9 cellular contexts compared by ENCODE assay signal in the genomic region with DNA sequence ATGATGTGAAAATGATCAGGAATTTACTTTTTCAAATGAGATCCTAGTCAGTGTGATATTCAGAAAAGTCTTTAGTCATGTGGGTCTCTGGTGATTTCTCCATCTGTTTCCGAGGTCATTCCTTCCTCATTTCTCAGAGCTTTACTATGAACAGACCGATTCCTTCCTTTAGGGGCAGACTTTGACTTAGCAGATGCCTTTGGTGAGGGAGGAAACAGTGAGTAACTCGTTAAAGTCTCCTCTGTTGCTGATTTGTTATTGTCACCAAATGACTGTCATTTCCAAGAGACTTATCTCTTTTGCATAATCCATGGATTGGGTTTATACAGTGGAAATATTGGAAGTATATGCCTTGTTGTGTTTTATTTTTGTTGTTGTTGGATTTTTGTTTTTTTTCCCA.
A peak's percentile ranks its signal among the peaks of the same experiment; 100 is the strongest.
DNase-seq lines count a peak whose midpoint lies in the region; ATAC-seq, FAIRE-seq and TF ChIP-seq lines count a peak whose summit lies in the region.
"Had no signal": no experiment of that assay in that cellular context is flagged by ENCODE, and none has a peak within 500 bp of the region (broad histone marks: within the 10 kb centered on the region; RNA-seq: fewer than 3 reads in every experiment).

No MANE protein-coding gene starts in this region.

- 65% methylated on average over 3 of the region's 3 CpGs for WGBS in HUES64

- peak; percentile 43 for DNase-seq in AG09319 (ENCODE audit: extremely low read depth, low read depth)
- no peak for DNase-seq in stimulated activated naive CD4-positive, alpha-beta T cell treated with Interleukin-2 at 50 U/mL for 16 hours (lab: John Stamatoyannopoulos, UW)
- DNase-seq in OCI-M2 (lab: John Stamatoyannopoulos, UW; ENCODE audit: unreplicated experiment) = no peak
- DNase-seq: NCI-H2107 had no signal

- H3K27ac Mint-ChIP-seq in nephron = peak overlapping the region; percentile 33 to 81 (median 51)

- H3K36me3 ChIP-seq in HUES64 (ENCODE audit: insufficient read depth, low read length) = peaks cover 73% of the 10 kb centered on the region

- H3K4me1 Mint-ChIP-seq in nephron = peaks cover 16% of the 10 kb centered on the region

- FAIRE-seq in endometrium (lab: Jason Lieb, UNC) = peak; percentile 78

- H3K9me3 ChIP-seq in HUES64 (ENCODE audit: insufficient read depth, low read depth, low read length) = no peaks in the 10 kb centered on the region

- peaks cover 8% of the 10 kb centered on the region; the same call in 1 of the 2 replicates for H3K4me1 ChIP-seq in HUES64 (ENCODE audit: insufficient read depth, low read length)

- H3K27ac ChIP-seq in HUES64 (ENCODE audit: low read depth, low read length) = peak overlapping the region; percentile 46; the same call in 1 of the 2 replicates

- H3K4me3 Mint-ChIP-seq in nephron = peak overlapping the region; percentile 56 to 67 (median 57)

- peaks cover 9% of the 10 kb centered on the region; the same call in 1 of the 2 replicates for H3K27me3 ChIP-seq in HUES64 (ENCODE audit: insufficient read depth, low read length)

- H3K9me3 Mint-ChIP-seq in nephron = no peaks in the 10 kb centered on the region

- ATAC-seq in GM19035 (IDR thresholded peaks at IDR 0.05; ENCODE audit: unreplicated experiment) = no peak
- ATAC-seq in GM19023 (IDR thresholded peaks at IDR 0.05; ENCODE audit: unreplicated experiment) = no peak

- TF ChIP-seq CTCF in AG09319 (IDR thresholded peaks at IDR 0.05; ENCODE audit: low read depth, low read length) (peak; percentile 65), nephron (IDR thresholded peaks at IDR 0.05; ENCODE audit: unreplicated experiment in 3 of 3) (peak; percentile 48 to 57 (median 53))

- peaks cover 51% of the 10 kb centered on the region for H3K36me3 Mint-ChIP-seq in nephron (ENCODE audit: low read depth)

- no peaks in the 10 kb centered on the region for H3K27me3 Mint-ChIP-seq in nephron (ENCODE audit: low read depth)

- no peak overlapping the region for H3K4me3 ChIP-seq in HUES64 (ENCODE audit: low read length)

- H3K9ac ChIP-seq in HUES64 (ENCODE audit: low read depth, low read length) = no peak overlapping the region
